ENCODE assay signal across 8 cellular contexts in the genomic region with DNA sequence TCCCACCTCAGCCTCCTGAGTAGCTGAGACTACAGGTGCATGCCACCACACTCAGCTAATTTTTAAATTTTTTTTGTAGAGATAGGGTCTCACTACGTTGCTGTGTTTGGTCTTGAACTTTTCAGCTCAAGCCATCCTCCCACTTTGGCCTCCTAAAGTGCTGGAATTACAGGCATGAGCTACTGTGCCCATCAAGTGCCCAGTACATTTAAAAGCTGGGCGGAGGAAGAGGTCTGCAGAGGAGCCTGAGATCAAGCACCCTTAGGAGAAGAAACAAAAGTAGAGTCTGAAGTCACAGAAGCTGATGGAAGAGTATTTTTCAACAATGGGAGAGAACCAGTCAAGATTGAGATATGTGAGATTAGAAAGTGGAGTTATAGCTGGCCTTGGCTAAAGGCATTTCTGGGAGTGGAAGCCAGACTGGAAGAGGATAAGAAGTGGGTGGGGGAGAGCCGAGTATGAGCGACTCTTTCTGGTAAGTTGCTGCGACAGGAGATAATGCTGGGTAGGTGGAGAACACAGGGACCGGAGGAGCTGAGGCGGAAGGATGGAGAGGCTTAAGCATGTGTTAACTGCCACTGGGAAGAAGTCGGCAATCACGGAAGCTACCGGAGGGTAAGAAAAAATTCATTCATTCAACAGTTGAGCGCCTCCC. TPM values are rescaled to one million over a fixed set of nuclear protein-coding genes. Genes with fewer than 3 reads are reported as not detected.
DNase-seq lines count a peak whose midpoint lies in the region; ATAC-seq and TF ChIP-seq lines count a peak whose summit lies in the region.

No MANE protein-coding gene starts in this region.

- peak overlapping the region; percentile 91 for H3K18ac ChIP-seq in neuronal stem cell (ENCODE audit: low read length)

- peak; percentile 5 for ATAC-seq in GM18909 (IDR thresholded peaks at IDR 0.05; ENCODE audit: poor library complexity, unreplicated experiment)
- peak; percentile 50 for ATAC-seq in Panc1
- no peak for ATAC-seq in left lobe of liver

- H3K4me1 ChIP-seq in Panc1 (ENCODE audit: control insufficient read depth, insufficient read depth, low read length) (peaks cover 24% of the 10 kb centered on the region), neuronal stem cell (ENCODE audit: control insufficient read depth in 2 of 2, insufficient read depth in 1 of 2, low read depth in 1 of 2, low read length in 2 of 2) (peaks cover 0 to 13% of the 10 kb centered on the region in 2 donors)

- in situ Hi-C loops in ACHN (cut with HindIII; ENCODE audit: low pct_ligation_motif_present, low pct_unique_long_range_greater_than_20kb, low sequenced_read_pairs): no loop called here
- in situ Hi-C loops in Panc1 (cut with HindIII; ENCODE audit: low pct_unique_long_range_greater_than_20kb, low sequenced_read_pairs): no loop called here

- no CpG with 5 or more reads among the region's 11 CpGs for WGBS in neuronal stem cell (ENCODE audit: extremely low coverage in 2 of 2, insufficient read length in 2 of 2, insufficient replicate concordance in 1 of 2), 2 donors

- H3K14ac ChIP-seq in neuronal stem cell (ENCODE audit: low read length): no peak overlapping the region

- H3K27ac ChIP-seq in Panc1 (ENCODE audit: low read length) (peak overlapping the region; percentile 98), neuronal stem cell (replicated peaks; ENCODE audit: low read length) (peak overlapping the region; percentile 74)

- H2BK15ac ChIP-seq in neuronal stem cell (ENCODE audit: low read length): no peak overlapping the region

- peak overlapping the region; percentile 92 for H3K9ac ChIP-seq in neuronal stem cell (ENCODE audit: low read depth, low read length, poor library complexity)

- peak overlapping the region; percentile 94 for H3K4me2 ChIP-seq in neuronal stem cell (ENCODE audit: insufficient read depth, low read length, poor library complexity, severe bottlenecking)

- peaks cover 22% of the 10 kb centered on the region for H3K4me1 Mint-ChIP-seq in endothelial cell (ENCODE audit: unreplicated experiment)

- peak overlapping the region; percentile 94 for H3K4me3 Mint-ChIP-seq in endothelial cell (ENCODE audit: unreplicated experiment)

- H4K8ac ChIP-seq in neuronal stem cell (ENCODE audit: low read depth, low read length): no peak overlapping the region

- H3K27ac Mint-ChIP-seq in endothelial cell (ENCODE audit: unreplicated experiment): peak overlapping the region; percentile 83

- peak overlapping the region; percentile 87 for H3K23ac ChIP-seq in neuronal stem cell (ENCODE audit: low read depth, low read length, poor library complexity)

- DNase-seq in ACHN: peak; percentile 30
- DNase-seq in Panc1 (ENCODE audit: low read depth, low spot score): no peak
- DNase-seq in endothelial cell (ENCODE audit: low spot score): no peak
- DNase-seq in neuronal stem cell (ENCODE audit: low spot score): no peak
- DNase-seq in NCI-H1436 treated with DMSO at 0.1 percent for 48 hours (lab: John Stamatoyannopoulos, UW): no peak
- no peak for DNase-seq in globus pallidus (ENCODE audit: low spot score)
- no peak for DNase-seq in left lobe of liver (ENCODE audit: low spot score)

- H2AFZ ChIP-seq in neuronal stem cell (ENCODE audit: low read length): peak overlapping the region; percentile 85

- H3K36me3 ChIP-seq in Panc1 (ENCODE audit: control insufficient read depth, insufficient read depth, low read length) (peaks cover 19% of the 10 kb centered on the region), neuronal stem cell (replicated peaks in 1 of 2; ENCODE audit: control insufficient read depth in 2 of 2, insufficient read depth in 2 of 2, low read length in 2 of 2) (peaks cover 2 to 31% of the 10 kb centered on the region in 2 donors)

- peak overlapping the region; percentile 62 for H2BK5ac ChIP-seq in neuronal stem cell (ENCODE audit: low read length)

- no peaks in the 10 kb centered on the region for H3K9me3 Mint-ChIP-seq in endothelial cell (ENCODE audit: unreplicated experiment)

- H3K9me3 ChIP-seq in Panc1 (ENCODE audit: control insufficient read depth, insufficient read depth, low read depth, low read length): no peaks in the 10 kb centered on the region
- no peaks in the 10 kb centered on the region for H3K9me3 ChIP-seq in neuronal stem cell (replicated peaks in 1 of 2; ENCODE audit: control insufficient read depth in 2 of 2, insufficient read depth in 1 of 2, low read depth in 1 of 2, low read length in 2 of 2)

- H3K79me1 ChIP-seq in neuronal stem cell (ENCODE audit: low read depth, low read length): peaks cover 5% of the 10 kb centered on the region

- peak overlapping the region; percentile 46 for H4K91ac ChIP-seq in neuronal stem cell (ENCODE audit: low read depth, low read length, poor library complexity)

- TSS peak; percentile 88 for BruUV-seq in Panc1 (replicated peaks; lab: Mats Ljungman, UMichigan)

- peaks cover 10% of the 10 kb centered on the region for H3K27me3 Mint-ChIP-seq in endothelial cell (ENCODE audit: unreplicated experiment)

- peak overlapping the region; percentile 83 to 89 for H3K4me3 ChIP-seq in Panc1 (ENCODE audit: low read depth in 2 of 2, low read length in 2 of 2)
- H3K4me3 ChIP-seq in neuronal stem cell (ENCODE audit: low read length in 2 of 2): peak overlapping the region; percentile 94

- CTCF ChIA-PET in Panc1 (lab: Charles Lee): interaction anchor here (0.6 to 0.8 kb wide), 2 partner anchors 122 to 402 kb away, joined by 3 to 5 read pairs; no protein-coding TSS in a partner anchor

- no peaks in the 10 kb centered on the region for H3K27me3 ChIP-seq in Panc1 (ENCODE audit: control insufficient read depth, insufficient read depth, low read length)
- no peaks in the 10 kb centered on the region for H3K27me3 ChIP-seq in neuronal stem cell (ENCODE audit: control insufficient read depth in 3 of 3, insufficient read depth in 3 of 3, low read depth in 1 of 3, low read length in 3 of 3)

- H3K4ac ChIP-seq in neuronal stem cell (ENCODE audit: low read length): no peak overlapping the region

- POLR2A ChIA-PET in Panc1 (lab: Charles Lee): interaction anchor here (0.6 to 1.4 kb wide), 6 partner anchors 8 to 254 kb away, joined by 3 to 13 read pairs (median 4); no protein-coding TSS in a partner anchor

- peak overlapping the region; percentile 60 for H2AK5ac ChIP-seq in neuronal stem cell (ENCODE audit: low read depth, low read length)

- no peak for TF ChIP-seq CTCF in Panc1 (IDR thresholded peaks at IDR 0.05)
- no peak for TF ChIP-seq CTCF in endothelial cell (IDR thresholded peaks at IDR 0.05; ENCODE audit: unreplicated experiment)

- H2BK120ac ChIP-seq in neuronal stem cell (ENCODE audit: low read depth, low read length): no peak overlapping the region

- H2BK12ac ChIP-seq in neuronal stem cell (ENCODE audit: low read length): no peak overlapping the region

- intact Hi-C loops in Panc1 (cut with micrococcal nuclease; ENCODE audit: unreplicated experiment): no loop called here

- H3K36me3 Mint-ChIP-seq in endothelial cell (ENCODE audit: low read depth, unreplicated experiment): no peaks in the 10 kb centered on the region

RNA-seq across cellular contexts. Expression of gene IREB2, which starts 0.8 kb away (rescaled TPM):
- total RNA-seq in Panc1 (2021; ENCODE audit: unreplicated experiment): 71.7 TPM
- 18.8 TPM for polyA plus RNA-seq in Panc1 (2012; ENCODE audit: insufficient read length)
- 71.3 TPM for total RNA-seq in endothelial cell (ENCODE audit: unreplicated experiment)
- polyA plus RNA-seq in neuronal stem cell (2013, experiment 1 of 2): 32.6 TPM
- 34.8 TPM for polyA plus RNA-seq in neuronal stem cell (2013, experiment 2 of 2)
- total RNA-seq in left lobe of liver: 25.1 TPM
